21 cellular contexts compared by ENCODE assay signal in the genomic region with DNA sequence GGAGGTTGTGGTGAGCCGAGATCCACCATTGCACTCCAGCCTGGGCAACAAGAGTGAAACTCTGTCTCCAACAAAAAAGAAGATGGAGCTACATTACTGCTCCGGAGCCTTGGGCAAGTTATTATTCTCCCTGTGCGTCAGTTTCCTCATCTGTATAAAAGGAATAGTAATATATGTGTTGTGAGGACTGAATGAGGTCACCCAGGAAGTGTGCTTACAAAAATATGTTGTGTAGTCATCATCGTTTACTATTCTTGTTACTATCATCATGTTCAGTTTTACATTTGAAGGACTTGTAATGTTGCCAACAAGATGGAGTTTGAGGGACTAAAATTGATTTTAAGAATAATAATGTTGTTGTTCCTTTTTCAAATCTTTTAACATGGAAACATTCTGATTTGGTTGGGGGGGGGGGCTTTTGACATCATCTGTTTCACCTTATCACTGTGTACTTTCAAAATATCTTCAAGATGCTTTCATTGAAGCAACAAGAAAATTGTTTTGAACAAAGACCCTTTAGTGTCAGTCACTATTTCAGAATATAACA.
"Had no signal": no experiment of that assay in that cellular context is flagged by ENCODE, and none has a peak within 500 bp of the region (broad histone marks: within the 10 kb centered on the region; RNA-seq: fewer than 3 reads in every experiment).

No MANE protein-coding gene starts in this region.

- H3K4me3 ChIP-seq: coronary artery, heart left ventricle, prostate gland, skin epidermis, tibial nerve, vagina had no signal

- H3K36me3 ChIP-seq: heart left ventricle, neutrophil, prostate gland, tibial nerve, vagina had no signal

- H3K27ac ChIP-seq: coronary artery, neutrophil, prostate gland, skin epidermis, tibial nerve, vagina had no signal

- H3K9me3 ChIP-seq: heart left ventricle, neutrophil, prostate gland, tibial nerve, vagina had no signal

- H3K4me3 Mint-ChIP-seq: immature natural killer cell; naive thymus-derived CD4-positive, alpha-beta T cell; T-helper 1 cell treated with Interleukin-12 subunit alpha and Interleukin-12 subunit beta and Interleukin-4 antibody, amounts not matched to agents 30 μg/mL and 1 μg/mL, for 36 hours; WTC11 had no signal

- H3K4me1 Mint-ChIP-seq: immature natural killer cell; naive thymus-derived CD4-positive, alpha-beta T cell had no signal

- H3K27me3 Mint-ChIP-seq: naive thymus-derived CD4-positive, alpha-beta T cell had no signal

- ATAC-seq: heart left ventricle; naive thymus-derived CD4-positive, alpha-beta T cell; right cardiac atrium had no signal

- DNase-seq: activated CD4-positive, alpha-beta T cell treated with anti-CD3 and anti-CD28 coated beads for 48 hours; activated naive CD4-positive, alpha-beta T cell; aorta; caudate nucleus; heart left ventricle; immature natural killer cell; mammary epithelial cell; naive thymus-derived CD4-positive, alpha-beta T cell; right cardiac atrium; stimulated activated CD4-positive, alpha-beta T cell treated with anti-CD3 and anti-CD28 coated beads, Interleukin-15, amount 100 ng/mL, for 24 hours; stimulated activated CD4-positive, alpha-beta T cell treated with anti-CD3 and anti-CD28 coated beads, Interleukin-4, amount 100 ng/mL, for 1 hour; stimulated activated naive CD4-positive, alpha-beta T cell had no signal

- FAIRE-seq: frontal cortex had no signal

- H3K27ac Mint-ChIP-seq: immature natural killer cell; naive thymus-derived CD4-positive, alpha-beta T cell; T-helper 1 cell treated with Interleukin-12 subunit alpha and Interleukin-12 subunit beta and Interleukin-4 antibody, amounts not matched to agents 30 μg/mL and 1 μg/mL, for 36 hours; WTC11 had no signal

- H3K27me3 ChIP-seq: heart left ventricle, neutrophil, tibial nerve, vagina had no signal

- H3K4me1 ChIP-seq: prostate gland, tibial nerve, vagina had no signal

- H3K36me3 Mint-ChIP-seq: immature natural killer cell; naive thymus-derived CD4-positive, alpha-beta T cell had no signal
